In the genomic region with DNA sequence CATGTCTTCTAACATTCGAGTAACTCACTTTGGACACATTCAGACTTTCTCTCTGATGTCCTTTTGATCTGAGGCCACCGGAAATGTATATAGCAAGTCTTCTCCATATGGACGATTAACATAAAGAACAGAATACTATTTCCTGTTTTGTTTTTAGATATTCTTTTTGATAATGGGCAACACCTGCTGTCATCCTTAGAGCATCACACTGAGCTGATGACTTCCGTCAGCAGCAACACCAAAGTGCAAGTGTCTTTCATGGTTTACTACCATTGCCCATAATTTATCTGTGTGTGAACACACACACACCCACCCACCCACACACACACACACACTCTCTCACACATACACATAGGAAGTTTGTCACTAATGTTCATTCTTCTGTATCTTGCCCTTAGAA, we compare ENCODE assay signal across 21 cellular contexts.
"Had no signal": no experiment of that assay in that cellular context is flagged by ENCODE, and none has a peak within 500 bp of the region (broad histone marks: within the 10 kb centered on the region; RNA-seq: fewer than 3 reads in every experiment).

No MANE protein-coding gene starts in this region.

- H3K9me3 ChIP-seq: neutrophil, right lobe of liver, tibial artery, upper lobe of left lung, uterus had no signal

- H3K4me1 Mint-ChIP-seq: endodermal cell; naive B cell; stimulated activated memory B cell treated with anti-CD40 and anti-IgM and Interleukin-4, amounts not matched to agents 10 μg/mL and 1 μg/mL and 100 μg/mL, for 72 hours had no signal

- DNase-seq: dermis blood vessel endothelial cell; endodermal cell; erythroblast; foreskin keratinocyte; heart left ventricle; hippocampal formation; mesendoderm; naive B cell; psoas muscle; retina; right lobe of liver; spleen; stimulated activated CD4-positive, alpha-beta T cell treated with anti-CD3 and anti-CD28 coated beads, Interleukin-15, amount 100 ng/mL, for 24 hours; stimulated activated CD4-positive, alpha-beta T cell treated with anti-CD3 and anti-CD28 coated beads, Interleukin-1b, Interleukin-23, amount 100 ng/mL, for 48 hours; stimulated activated CD4-positive, alpha-beta T cell treated with anti-CD3 and anti-CD28 coated beads, Interleukin-4, amount 100 ng/mL, for 24 hours; tibial artery; upper lobe of left lung; uterus had no signal

- H3K27me3 Mint-ChIP-seq: naive B cell; stimulated activated memory B cell treated with anti-CD40 and anti-IgM and Interleukin-4, amounts not matched to agents 10 μg/mL and 1 μg/mL and 100 μg/mL, for 72 hours; stimulated activated naive CD8-positive, alpha-beta T cell treated with anti-CD3 and anti-CD28 coated beads, Interleukin-15, Interleukin-2, amounts not matched to agents 100 ng/mL and 50 ng/mL, for 24 hours had no signal

- H3K4me3 Mint-ChIP-seq: endodermal cell; naive B cell; stimulated activated memory B cell treated with anti-CD40 and anti-IgM and Interleukin-4, amounts not matched to agents 10 μg/mL and 1 μg/mL and 100 μg/mL, for 72 hours; stimulated activated naive CD8-positive, alpha-beta T cell treated with anti-CD3 and anti-CD28 coated beads, Interleukin-15, Interleukin-2, amounts not matched to agents 100 ng/mL and 50 ng/mL, for 24 hours had no signal

- ATAC-seq: foreskin keratinocyte; heart left ventricle; psoas muscle; right lobe of liver; stimulated activated memory B cell treated with anti-CD40 and anti-IgM and Interleukin-4, amounts not matched to agents 10 μg/mL and 1 μg/mL and 100 μg/mL, for 72 hours had no signal

- H3K4me3 ChIP-seq: heart left ventricle, psoas muscle, right lobe of liver, spleen, tibial artery, upper lobe of left lung, uterus had no signal

- H3K27ac Mint-ChIP-seq: endodermal cell; stimulated activated memory B cell treated with anti-CD40 and anti-IgM and Interleukin-4, amounts not matched to agents 10 μg/mL and 1 μg/mL and 100 μg/mL, for 72 hours; stimulated activated naive CD8-positive, alpha-beta T cell treated with anti-CD3 and anti-CD28 coated beads, Interleukin-15, Interleukin-2, amounts not matched to agents 100 ng/mL and 50 ng/mL, for 24 hours had no signal

- H3K9me3 Mint-ChIP-seq: stimulated activated memory B cell treated with anti-CD40 and anti-IgM and Interleukin-4, amounts not matched to agents 10 μg/mL and 1 μg/mL and 100 μg/mL, for 72 hours; stimulated activated naive CD8-positive, alpha-beta T cell treated with anti-CD3 and anti-CD28 coated beads, Interleukin-15, Interleukin-2, amounts not matched to agents 100 ng/mL and 50 ng/mL, for 24 hours had no signal
